Comparison of ENCODE assay signal across 10 cellular contexts in genomic region chr17:49616546-49617205, GRCh38. TPM values are rescaled to one million over a fixed set of nuclear protein-coding genes. Genes with fewer than 3 reads are reported as not detected.
DNase-seq lines count a peak whose midpoint lies in the region; ATAC-seq, FAIRE-seq and TF ChIP-seq lines count a peak whose summit lies in the region.
"Had no signal": no experiment of that assay in that cellular context is flagged by ENCODE, and none has a peak within 500 bp of the region (broad histone marks: within the 10 kb centered on the region; RNA-seq: fewer than 3 reads in every experiment).

No MANE protein-coding gene starts in this region.

- H3K9me3 ChIP-seq in pancreas = no peaks in the 10 kb centered on the region
- no peaks in the 10 kb centered on the region for H3K9me3 ChIP-seq in T-helper 17 cell (ENCODE audit: control insufficient read depth, low read length, poor library complexity, severe bottlenecking)

- no peaks in the 10 kb centered on the region for H3K9me3 Mint-ChIP-seq in CD14-positive monocyte

- H3K36me3 Mint-ChIP-seq in CD14-positive monocyte (peaks cover 61 to 87% of the 10 kb centered on the region in 2 donors), T-helper 17 cell (ENCODE audit: low read depth) (peaks cover 2% of the 10 kb centered on the region)

- ATAC-seq in pancreas (peak; percentile 84 to 89 (median 84)), HG03159 (IDR thresholded peaks at IDR 0.05; ENCODE audit: unreplicated experiment) (no peak), T-helper 17 cell (no peak), GM18909 (IDR thresholded peaks at IDR 0.05; ENCODE audit: poor library complexity, unreplicated experiment) (no peak)

- H3K4me3 Mint-ChIP-seq in CD14-positive monocyte = peak overlapping the region; percentile 37 to 54
- H3K4me3 Mint-ChIP-seq in T-helper 17 cell = no peak overlapping the region

- no peaks in the 10 kb centered on the region for H3K27me3 ChIP-seq in pancreas

- POLR2A ChIA-PET in RWPE1 (lab: Yijun Ruan, JAX; ENCODE audit: low non-redundant PET) = interaction anchor here (0.5 kb wide), 1 partner anchor 1699 kb away, joined by 4 read pairs; no protein-coding TSS in a partner anchor

- DNase-seq in CD14-positive monocyte (ENCODE audit: low spot score) (no peak), RWPE1 (ENCODE audit: low spot score) (no peak), fibroblast of villous mesenchyme (ENCODE audit: low read depth) (peak; percentile 78), pancreas (peak in 4 of 6 donors; percentile 35 to 55 (median 44)), T-helper 17 cell (no peak), AML-193 (lab: John Stamatoyannopoulos, UW) (no peak)
- DNase-seq: DND-41 had no signal

- CTCF ChIA-PET in RWPE1 (lab: Yijun Ruan, JAX) = no interaction called here

- H3K4me3 ChIP-seq in fibroblast of villous mesenchyme (ENCODE audit: low read depth, low read length) (no peak overlapping the region), pancreas (no peak overlapping the region)

- H3K27me3 Mint-ChIP-seq in CD14-positive monocyte (ENCODE audit: low read depth in 3 of 3) (peaks cover 0 to 2% (median 0%) of the 10 kb centered on the region in 3 donors), T-helper 17 cell (no peaks in the 10 kb centered on the region)

- FAIRE-seq in pancreas (lab: Jason Lieb, UNC) = no peak
- FAIRE-seq: TTC549 had no signal

- H3K4me1 Mint-ChIP-seq in CD14-positive monocyte (peaks cover 37% of the 10 kb centered on the region), T-helper 17 cell (peaks cover 16% of the 10 kb centered on the region)

- WGBS in pancreas, 2 donors = 31 to 34% methylated on average over 10 of the region's 10 CpGs

- H3K27ac ChIP-seq in RWPE1 = 0 out of 2 replicates have a peak overlapping the region, but pooled peaks have one; percentile 11
- peak overlapping the region in 2 of 4 donors; percentile 15 to 39 for H3K27ac ChIP-seq in pancreas

- TF ChIP-seq CTCF in CD14-positive monocyte (IDR thresholded peaks at IDR 0.05) (no peak), RWPE1 (conservative IDR thresholded peaks at IDR 0.05; ENCODE audit: low read depth) (no peak), fibroblast of villous mesenchyme (IDR thresholded peaks at IDR 0.05; ENCODE audit: insufficient read depth, low read depth, low read length) (no peak), pancreas (IDR thresholded peaks at IDR 0.05) (no peak)

- peak overlapping the region; percentile 21 to 85 (median 44) for H3K27ac Mint-ChIP-seq in CD14-positive monocyte
- H3K27ac Mint-ChIP-seq in T-helper 17 cell = no peak overlapping the region

- H3K4me1 ChIP-seq in pancreas = peaks cover 5 to 19% (median 13%) of the 10 kb centered on the region in 3 donors

- H3K36me3 ChIP-seq in pancreas = peaks cover 0 to 38% (median 13%) of the 10 kb centered on the region in 3 donors

- intact Hi-C loops in CD14-positive monocyte (cut with micrococcal nuclease) = loop anchor here in 1 of 2 donors (10.0 kb wide), 1 partner anchor 78 kb away; no protein-coding TSS in a partner anchor
- intact Hi-C loops in pancreas (cut with DNase I) = no loop called here

RNA-seq across cellular contexts. Expression of gene NXPH3, which starts 41.0 kb away (rescaled TPM):
- polyA plus RNA-seq in CD14-positive monocyte (not detected), pancreas (1 to 10 TPM in 1 of 2 donors, under 1 TPM in 1; 0.42 to 1.1 TPM)
- total RNA-seq in fibroblast of villous mesenchyme (0.43 and 0.97 TPM in 2 replicates), pancreas (under 1 TPM; 0.19 to 0.62 (median 0.23) TPM), T-helper 17 cell (not detected)

Comparison
In these comparisons a context has a peak if more than half of its experiments do, and no peak if none do; other contexts are left out.
1. DNase-seq: peak in fibroblast of villous mesenchyme (single experiment) and pancreas (4 of 6); none in CD14-positive monocyte (single experiment), RWPE1 (single experiment), T-helper 17 cell (0 of 3) and AML-193 (0 of 2).
2. ATAC-seq: peak in pancreas (4 of 4); none in HG03159 (single experiment), T-helper 17 cell (single experiment) and GM18909 (single experiment).